8 cellular contexts compared by ENCODE assay signal in genomic region chr6:73309534-73309783, GRCh38. TPM values are rescaled to one million over a fixed set of nuclear protein-coding genes. Genes with fewer than 3 reads are reported as not detected.
DNase-seq lines count a peak whose midpoint lies in the region; TF ChIP-seq lines count a peak whose summit lies in the region.

No MANE protein-coding gene starts in this region.

- H3K4me1 Mint-ChIP-seq in T-helper 1 cell treated with Interleukin-12 subunit alpha and Interleukin-12 subunit beta and Interleukin-4 antibody, amounts not matched to agents 30 μg/mL and 1 μg/mL, for 36 hours (ENCODE audit: low read depth): peaks cover 24% of the 10 kb centered on the region

- peak overlapping the region; percentile 87 for H3K9ac ChIP-seq in OCI-LY3 (ENCODE audit: low read length)

- no peak for TF ChIP-seq POLR2A in esophagus muscularis mucosa (IDR thresholded peaks at IDR 0.05; ENCODE audit: low read depth)
- TF ChIP-seq POLR2A in prostate gland (IDR thresholded peaks at IDR 0.05): no peak

- DNase-seq in T-helper 1 cell (no peak), esophagus muscularis mucosa (ENCODE audit: extremely low spot score) (no peak), prostate gland (ENCODE audit: low spot score) (no peak), OCI-M2 (lab: John Stamatoyannopoulos, UW; ENCODE audit: unreplicated experiment) (no peak), HuH-7.5 (ENCODE audit: low spot score) (no peak), 8988T (no peak)

- H4K20me1 ChIP-seq in OCI-LY3 (ENCODE audit: insufficient read depth, low read length): no peaks in the 10 kb centered on the region

- H3K9me3 Mint-ChIP-seq in T-helper 1 cell treated with Interleukin-12 subunit alpha and Interleukin-12 subunit beta and Interleukin-4 antibody, amounts not matched to agents 30 μg/mL and 1 μg/mL, for 36 hours: peaks cover 4% of the 10 kb centered on the region

- no peak for TF ChIP-seq CTCF in OCI-LY3 (IDR thresholded peaks at IDR 0.05; ENCODE audit: low read depth, low read length)
- no peak for TF ChIP-seq CTCF in esophagus muscularis mucosa (IDR thresholded peaks at IDR 0.05)
- TF ChIP-seq CTCF in prostate gland (IDR thresholded peaks at IDR 0.05): no peak

- no peaks in the 10 kb centered on the region for H3K27me3 ChIP-seq in OCI-LY3 (ENCODE audit: low read depth, low read length)
- peaks cover 0 to 2% (median 0%) of the 10 kb centered on the region in 4 donors for H3K27me3 ChIP-seq in esophagus muscularis mucosa
- H3K27me3 ChIP-seq in prostate gland (replicated peaks; ENCODE audit: insufficient read depth): no peaks in the 10 kb centered on the region

- peak overlapping the region; percentile 76 for H3K27ac Mint-ChIP-seq in T-helper 1 cell treated with Interleukin-12 subunit alpha and Interleukin-12 subunit beta and Interleukin-4 antibody, amounts not matched to agents 30 μg/mL and 1 μg/mL, for 36 hours

- peaks cover 43% of the 10 kb centered on the region for H3K79me2 ChIP-seq in OCI-LY3 (ENCODE audit: low read length)

- 0% methylated on average over 8 of the region's 13 CpGs for WGBS in esophagus muscularis mucosa
- WGBS in prostate gland: 12% methylated on average over 13 of the region's 13 CpGs

- H3K27ac ChIP-seq in OCI-LY3 (ENCODE audit: low read length) (peak overlapping the region; percentile 53), esophagus muscularis mucosa (replicated peaks in 1 of 4) (peak overlapping the region; percentile 62 to 72 (median 63)), prostate gland (peak overlapping the region; percentile 35 to 50)

- intact Hi-C loops in esophagus muscularis mucosa (cut with DNase I) (no loop called here), prostate gland (cut with DNase I) (no loop called here)

- peak overlapping the region; percentile 96 for H3K4me3 Mint-ChIP-seq in T-helper 1 cell treated with Interleukin-12 subunit alpha and Interleukin-12 subunit beta and Interleukin-4 antibody, amounts not matched to agents 30 μg/mL and 1 μg/mL, for 36 hours

- H3K4me1 ChIP-seq in OCI-LY3 (ENCODE audit: low read length) (peaks cover 15% of the 10 kb centered on the region), esophagus muscularis mucosa (peaks cover 8 to 27% (median 21%) of the 10 kb centered on the region in 4 donors), prostate gland (replicated peaks) (no peaks in the 10 kb centered on the region)

- peak overlapping the region; percentile 89 for H3K4me2 ChIP-seq in OCI-LY3 (ENCODE audit: low read length)

- H3K36me3 ChIP-seq in OCI-LY3 (replicated peaks; ENCODE audit: low read depth, low read length) (peaks cover 14% of the 10 kb centered on the region), esophagus muscularis mucosa (no peaks in the 10 kb centered on the region), prostate gland (no peaks in the 10 kb centered on the region)

- H3K4me3 ChIP-seq in OCI-LY3 (ENCODE audit: low read length): peak overlapping the region; percentile 81
- H3K4me3 ChIP-seq in esophagus muscularis mucosa: peak overlapping the region; percentile 63 to 69 (median 66)
- peak overlapping the region; percentile 41 to 50 for H3K4me3 ChIP-seq in prostate gland

- H2AFZ ChIP-seq in OCI-LY3 (ENCODE audit: low read depth, low read length): peak overlapping the region; percentile 81

- H3K9me3 ChIP-seq in OCI-LY3 (ENCODE audit: insufficient read depth, low read length) (no peaks in the 10 kb centered on the region), esophagus muscularis mucosa (no peaks in the 10 kb centered on the region), prostate gland (no peaks in the 10 kb centered on the region)

- no peaks in the 10 kb centered on the region for H3K36me3 Mint-ChIP-seq in T-helper 1 cell treated with Interleukin-12 subunit alpha and Interleukin-12 subunit beta and Interleukin-4 antibody, amounts not matched to agents 30 μg/mL and 1 μg/mL, for 36 hours (ENCODE audit: low read depth)

- H3K27me3 Mint-ChIP-seq in T-helper 1 cell treated with Interleukin-12 subunit alpha and Interleukin-12 subunit beta and Interleukin-4 antibody, amounts not matched to agents 30 μg/mL and 1 μg/mL, for 36 hours (ENCODE audit: low read depth): peaks cover 42% of the 10 kb centered on the region

- no peak for TF ChIP-seq EP300 in esophagus muscularis mucosa (IDR thresholded peaks at IDR 0.05)

RNA-seq across cellular contexts. Expression of gene DPPA5, which starts 44.6 kb away (rescaled TPM):
- total RNA-seq in esophagus muscularis mucosa (not detected), prostate gland (1 to 10 TPM in 1 of 2 donors, not detected in 1; 4.1 TPM)

RNA-seq across cellular contexts. Expression of gene KHDC1, which starts 46.5 kb away (rescaled TPM):
- total RNA-seq in esophagus muscularis mucosa: 1 to 10 TPM in 3 of 4 donors, not detected in 1; 1.3 to 2.5 (median 1.8) TPM
- total RNA-seq in prostate gland: 1 to 10 TPM; 4.1 to 4.2 TPM

RNA-seq across cellular contexts. Expression of gene KHDC3L, which starts 53.0 kb away (rescaled TPM):
- total RNA-seq in esophagus muscularis mucosa (not detected), prostate gland (not detected)
